In the genomic region with DNA sequence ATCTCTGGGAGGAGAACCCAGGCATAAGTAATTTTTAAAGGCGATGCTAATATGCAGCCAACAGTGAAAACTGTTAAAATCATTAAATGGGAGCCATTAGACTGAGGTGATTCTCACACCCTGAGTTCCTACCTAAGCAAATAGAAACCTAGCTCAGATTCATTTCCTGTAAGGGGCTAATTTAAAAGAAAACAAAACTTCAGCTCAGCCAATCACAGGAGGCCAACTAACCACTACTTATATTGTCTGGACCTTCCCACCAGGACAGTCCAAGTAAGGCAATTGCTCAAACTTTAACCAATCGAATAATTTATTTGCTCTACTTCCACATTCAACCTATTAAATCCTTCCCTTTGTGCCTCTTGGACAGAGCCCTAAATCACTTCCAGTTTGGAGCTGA, we compare ENCODE assay signal across 13 cellular contexts.
DNase-seq lines count a peak whose midpoint lies in the region; ATAC-seq and TF ChIP-seq lines count a peak whose summit lies in the region.
"Had no signal": no experiment of that assay in that cellular context is flagged by ENCODE, and none has a peak within 500 bp of the region (broad histone marks: within the 10 kb centered on the region; RNA-seq: fewer than 3 reads in every experiment).

No MANE protein-coding gene starts in this region.

- H3K4me3 ChIP-seq in fibroblast of villous mesenchyme (ENCODE audit: low read depth, low read length) = no peak overlapping the region
- H3K4me3 ChIP-seq: breast epithelium had no signal

- DNase-seq in DMS153 (lab: John Stamatoyannopoulos, UW) (peak; percentile 27), DMS153 treated with DMSO at 0.1 percent for 48 hours (lab: John Stamatoyannopoulos, UW; ENCODE audit: unreplicated experiment) (no peak), fibroblast of villous mesenchyme (ENCODE audit: low read depth) (peak; percentile 34), EL (no peak), HUDEP-2 (lab: John Stamatoyannopoulos, UW; ENCODE audit: unreplicated experiment in 76 of 76) (no peak), cerebellum (ENCODE audit: low spot score) (no peak)
- DNase-seq: activated gamma-delta T cell treated with Interleukin-2 at 50 U/mL for 16 hours, GDM1, midbrain, nucleus accumbens had no signal

- ATAC-seq in GM21529 (IDR thresholded peaks at IDR 0.05; ENCODE audit: unreplicated experiment) (peak; percentile 48), HG03342 (IDR thresholded peaks at IDR 0.05; ENCODE audit: unreplicated experiment) (peak; percentile 54)

- TF ChIP-seq CTCF in fibroblast of villous mesenchyme (IDR thresholded peaks at IDR 0.05; ENCODE audit: insufficient read depth, low read depth, low read length) = no peak

Comparison
In these comparisons a context has a peak if more than half of its experiments do, and no peak if none do; other contexts are left out.
1. DNase-seq: peak in DMS153 (single experiment) and fibroblast of villous mesenchyme (single experiment); none in DMS153 treated with DMSO at 0.1 percent for 48 hours (single experiment), EL (single experiment), HUDEP-2 (0 of 76) and cerebellum (single experiment).